In the genomic region with DNA sequence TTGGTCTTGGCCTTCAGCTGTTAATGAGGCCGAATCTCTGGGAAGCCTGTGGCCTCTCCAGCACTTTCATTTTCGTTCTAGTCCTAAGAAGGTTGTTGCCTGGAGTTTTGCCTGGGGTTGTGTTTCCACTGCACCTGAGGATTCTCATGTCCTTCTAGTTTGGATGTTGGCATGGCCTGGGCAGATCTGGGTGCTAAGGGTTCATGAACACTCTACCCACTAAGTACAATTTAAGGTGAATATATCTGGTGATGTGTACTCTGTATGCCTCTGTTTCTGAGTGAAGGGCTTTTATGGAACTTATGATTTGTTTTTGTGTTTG, we compare ENCODE assay signal across 25 cellular contexts. TPM values are rescaled to one million over a fixed set of nuclear protein-coding genes. Genes with fewer than 3 reads are reported as not detected.
"Had no signal": no experiment of that assay in that cellular context is flagged by ENCODE, and none has a peak within 500 bp of the region (broad histone marks: within the 10 kb centered on the region; RNA-seq: fewer than 3 reads in every experiment).

No MANE protein-coding gene starts in this region.

- H3K4me3 ChIP-seq: breast epithelium, heart right ventricle, lung, smooth muscle cell, stomach, upper lobe of right lung had no signal

- H3K36me3 ChIP-seq: breast epithelium, heart right ventricle, stomach, upper lobe of right lung had no signal

- H3K27ac Mint-ChIP-seq: activated B cell treated with CpG ODN at 0.5 μM for 24 hours; activated CD4-positive, alpha-beta memory T cell treated with anti-CD3 and anti-CD28 coated beads, Interleukin-2, amount 10 ng/mL, durations not matched to agents 7 days and 5 days; activated T-helper 2 cell treated with anti-CD3 and anti-CD28 coated beads, Interferon-gamma antibody, Interleukin-2, Interleukin-4, amounts not matched to agents 10 μg/mL and 5 μg/mL and 100 μg/mL, durations not matched to agents 14 hours and 24 hours and 36 hours; nephron progenitor cell; progenitor cell of endocrine pancreas; stimulated activated effector memory CD8-positive, alpha-beta T cell treated with anti-CD3 and anti-CD28 coated beads, Interleukin-12 subunit alpha, Interleukin-12 subunit beta, amount 100 ng/mL, for 72 hours had no signal

- H3K9me3 Mint-ChIP-seq: activated CD4-positive, alpha-beta memory T cell treated with anti-CD3 and anti-CD28 coated beads, Interleukin-2, amount 10 ng/mL, durations not matched to agents 7 days and 5 days; activated T-helper 2 cell treated with anti-CD3 and anti-CD28 coated beads, Interferon-gamma antibody, Interleukin-2, Interleukin-4, amounts not matched to agents 10 μg/mL and 5 μg/mL and 100 μg/mL, durations not matched to agents 14 hours and 24 hours and 36 hours; nephron progenitor cell; stimulated activated effector memory CD8-positive, alpha-beta T cell treated with anti-CD3 and anti-CD28 coated beads, Interleukin-12 subunit alpha, Interleukin-12 subunit beta, amount 100 ng/mL, for 72 hours had no signal

- H3K27ac ChIP-seq: breast epithelium, heart right ventricle, stomach, upper lobe of right lung had no signal

- H3K9me3 ChIP-seq: breast epithelium, heart right ventricle, upper lobe of right lung had no signal

- H3K4me3 Mint-ChIP-seq: activated B cell treated with CpG ODN at 0.5 μM for 24 hours; activated CD4-positive, alpha-beta memory T cell treated with anti-CD3 and anti-CD28 coated beads, Interleukin-2, amount 10 ng/mL, durations not matched to agents 7 days and 5 days; nephron progenitor cell; stimulated activated effector memory CD8-positive, alpha-beta T cell treated with anti-CD3 and anti-CD28 coated beads, Interleukin-12 subunit alpha, Interleukin-12 subunit beta, amount 100 ng/mL, for 72 hours had no signal

- H3K4me2 ChIP-seq: smooth muscle cell had no signal

- DNase-seq: activated B cell treated with CpG ODN at 0.5 μM for 24 hours; activated CD4-positive, alpha-beta memory T cell treated with anti-CD3 and anti-CD28 coated beads, Interleukin-2, amount 10 ng/mL, durations not matched to agents 7 days and 5 days; activated CD4-positive, alpha-beta T cell treated with anti-CD3 and anti-CD28 coated beads for 48 hours; activated naive CD4-positive, alpha-beta T cell treated with Interleukin-2 at 50 U/mL for 16 hours; activated T-cell treated with anti-CD3 and anti-CD28 coated beads, Interleukin-2, amount 50 U/mL, for 1 hour; anterior cingulate cortex; effector CD8-positive, alpha-beta T cell; heart right ventricle; midbrain; nephron progenitor cell; right cardiac atrium; stimulated activated CD4-positive, alpha-beta T cell treated with anti-CD3 and anti-CD28 coated beads, Interleukin-4, amount 100 ng/mL, for 24 hours; stomach; T-helper 1 cell; T-helper 9 cell; upper lobe of right lung had no signal

RNA-seq across cellular contexts. Expression of gene FOXD2, which starts 3.0 kb away (rescaled TPM):
- total RNA-seq: smooth muscle cell had no signal

RNA-seq across cellular contexts. Expression of gene FOXE3, which starts 24.7 kb away (rescaled TPM):
- total RNA-seq: activated B cell treated with CpG ODN at 0.5 μM for 24 hours; activated CD4-positive, alpha-beta memory T cell treated with anti-CD3 and anti-CD28 coated beads, Interleukin-2, amount 10 ng/mL, durations not matched to agents 7 days and 5 days; activated T-helper 2 cell treated with anti-CD3 and anti-CD28 coated beads, Interferon-gamma antibody, Interleukin-2, Interleukin-4, amounts not matched to agents 10 μg/mL and 5 μg/mL and 100 μg/mL, durations not matched to agents 14 hours and 24 hours and 36 hours; breast epithelium; esophagus mucosa; heart right ventricle; lung; omental fat pad; progenitor cell of endocrine pancreas; right cardiac atrium; smooth muscle cell; stomach; temporal lobe; upper lobe of right lung had no signal
- polyA plus RNA-seq: right cardiac atrium, smooth muscle cell, stomach had no signal
